ENCODE assay signal across 21 cellular contexts in the genomic region with DNA sequence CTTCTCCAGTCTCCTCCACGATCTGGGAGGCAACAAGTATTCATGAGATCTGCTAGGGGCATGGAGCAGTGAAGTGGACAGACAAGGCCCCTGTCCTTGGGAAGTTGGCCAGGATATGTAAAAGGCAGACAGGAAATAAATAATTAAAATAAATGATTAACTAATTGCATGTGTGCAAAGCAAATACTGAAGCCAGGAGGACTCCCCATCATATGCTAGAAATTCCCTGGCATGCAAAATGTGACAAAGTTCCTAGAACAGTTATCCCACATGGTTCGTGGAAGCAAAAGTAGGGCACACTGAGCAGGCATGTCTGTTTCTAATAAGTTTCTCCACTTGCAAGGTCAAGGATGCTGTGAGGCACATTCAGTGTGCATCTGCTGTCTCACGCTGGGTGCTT.
"Had no signal": no experiment of that assay in that cellular context is flagged by ENCODE, and none has a peak within 500 bp of the region (broad histone marks: within the 10 kb centered on the region; RNA-seq: fewer than 3 reads in every experiment).

No MANE protein-coding gene starts in this region.

- H3K36me3 ChIP-seq: colonic mucosa, heart right ventricle, left lung, lower lobe of right lung, neural progenitor cell, ovary, tibial nerve, upper lobe of right lung, vagina had no signal

- H3K4me3 ChIP-seq: colonic mucosa, heart right ventricle, left lung, lower lobe of right lung, neural progenitor cell, ovary, testis, tibial nerve, upper lobe of right lung, vagina had no signal

- H2AFZ ChIP-seq: neural progenitor cell had no signal

- H3K27ac ChIP-seq: colonic mucosa, heart right ventricle, left lung, lower lobe of right lung, neural progenitor cell, ovary, testis, tibial nerve, upper lobe of right lung, vagina had no signal

- H3K9ac ChIP-seq: neural progenitor cell had no signal

- H3K9me3 ChIP-seq: colonic mucosa, ovary, testis had no signal

- H3K27me3 ChIP-seq: colonic mucosa, heart right ventricle, left lung, neural progenitor cell, ovary, testis, tibial nerve, upper lobe of right lung, vagina had no signal

- DNase-seq: colonic mucosa; effector CD4-positive, alpha-beta T cell; endodermal cell; erythroblast; heart right ventricle; hypothalamus; kidney glomerular epithelial cell; left lung; lower lobe of right lung; nucleus accumbens; ovary; retina; stimulated activated CD4-positive, alpha-beta T cell treated with anti-CD3 and anti-CD28 coated beads, Interleukin-2, amount 100 ng/mL, for 24 hours; stimulated activated CD4-positive, alpha-beta T cell treated with anti-CD3 and anti-CD28 coated beads, Interleukin-4, amount 100 ng/mL, for 4 hours; stimulated activated naive B cell treated with anti-CD40 and anti-IgM and Interleukin-4, amounts not matched to agents 10 μg/mL and 1 μg/mL and 100 μg/mL, for 72 hours; stimulated activated naive CD8-positive, alpha-beta T cell treated with anti-CD3 and anti-CD28 coated beads, Interleukin-15, amount 100 ng/mL, for 72 hours; testis; upper lobe of right lung had no signal

- H3K4me2 ChIP-seq: neural progenitor cell had no signal

- H3K4me1 ChIP-seq: colonic mucosa, left lung, lower lobe of right lung, neural progenitor cell, tibial nerve, upper lobe of right lung had no signal
